9 cellular contexts compared by ENCODE assay signal in the genomic region with DNA sequence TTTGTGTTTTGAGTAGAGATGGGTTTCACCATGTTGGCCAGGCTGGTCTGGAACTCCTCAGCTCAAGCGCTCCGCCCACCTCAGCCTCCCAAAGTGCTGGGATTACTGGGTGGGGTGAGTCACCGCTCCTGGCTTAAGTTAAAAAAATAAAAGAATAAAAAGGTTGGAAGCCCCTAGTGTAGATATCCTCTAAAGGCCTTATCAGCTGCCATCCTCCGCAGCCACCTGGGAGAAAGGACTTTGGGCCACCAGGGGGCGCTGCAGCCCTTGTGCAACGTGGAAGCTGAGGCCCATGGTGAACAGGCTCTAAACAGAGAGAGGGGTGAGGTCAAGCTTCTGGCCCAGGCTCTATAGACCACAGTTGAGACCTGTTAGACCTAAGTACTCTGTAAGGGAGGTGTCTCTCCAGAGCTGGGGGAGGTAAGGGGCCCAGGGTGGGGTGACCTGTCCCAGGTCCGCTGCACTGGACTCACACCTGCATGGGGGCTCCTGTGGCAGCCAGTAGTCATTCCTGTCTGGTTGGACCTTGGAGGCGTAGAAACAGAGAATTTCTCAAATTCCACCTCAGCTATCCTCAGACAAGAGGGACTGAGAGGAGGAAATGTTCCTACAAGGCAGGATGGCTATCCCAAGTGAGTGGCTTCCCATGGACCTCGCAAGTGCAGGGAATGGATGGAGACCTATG. TPM values are rescaled to one million over a fixed set of nuclear protein-coding genes. Genes with fewer than 3 reads are reported as not detected.
A peak's percentile ranks its signal among the peaks of the same experiment; 100 is the strongest.
DNase-seq lines count a peak whose midpoint lies in the region; ATAC-seq and TF ChIP-seq lines count a peak whose summit lies in the region.
"Had no signal": no experiment of that assay in that cellular context is flagged by ENCODE, and none has a peak within 500 bp of the region (broad histone marks: within the 10 kb centered on the region; RNA-seq: fewer than 3 reads in every experiment).

No MANE protein-coding gene starts in this region.

- CTCF ChIA-PET in AG04450 (lab: Charles Lee): interaction anchor here (0.6 to 4.8 kb wide), 30 partner anchors 10 to 298 kb away, joined by 3 to 37 read pairs (median 6); a partner anchor contains a TSS

- H3K4me3 ChIP-seq in AG04450 (ENCODE audit: low read depth, low read length) (no peak overlapping the region), cardiac fibroblast (replicated peaks in 1 of 2; ENCODE audit: low read depth in 2 of 2, low read length in 2 of 2) (no peak overlapping the region)
- H3K4me3 ChIP-seq: skin epidermis had no signal

- ATAC-seq in activated CD4-positive, CD25-positive, alpha-beta regulatory T cell treated with anti-CD3 and anti-CD28 coated beads, Interleukin-2, amount 50 U/mL, for 24 hours: peak; percentile 73 to 81
- no peak for ATAC-seq in HG02981 (IDR thresholded peaks at IDR 0.05; ENCODE audit: unreplicated experiment)

- no peak overlapping the region for H3K27ac ChIP-seq in AG04450 (ENCODE audit: low read depth, low read length)
- H3K27ac ChIP-seq: skin epidermis had no signal

- H3K9me3 ChIP-seq in AG04450 (ENCODE audit: control insufficient read depth, insufficient read depth, low read length): no peaks in the 10 kb centered on the region

- no peaks in the 10 kb centered on the region for H3K27me3 ChIP-seq in AG04450 (ENCODE audit: control insufficient read depth, insufficient read depth, low read length)

- DNase-seq in AG04450 (ENCODE audit: low read depth, low spot score) (peak; percentile 62), GOT3 (lab: John Stamatoyannopoulos, UW) (peak; percentile 16), NCI-H226 (peak; percentile 82), cardiac fibroblast (ENCODE audit: low read depth in 2 of 2) (peak; percentile 80 to 84), kidney glomerular epithelial cell (lab: John Stamatoyannopoulos, UW) (peak; percentile 47)
- peak; percentile 82 to 91 for DNase-seq in stimulated activated CD4-positive, alpha-beta T cell treated with anti-CD3 and anti-CD28 coated beads, Interleukin-1b, Interleukin-23, amount 100 ng/mL, for 4 hours (ENCODE audit: low read depth in 2 of 2)

- peak; percentile 88 for TF ChIP-seq CTCF in AG04450 (IDR thresholded peaks at IDR 0.05; ENCODE audit: low read depth, low read length)
- TF ChIP-seq CTCF in cardiac fibroblast (IDR thresholded peaks at IDR 0.05; ENCODE audit: low read depth, low read length): peak; percentile 95

- POLR2A ChIA-PET in AG04450 (lab: Yijun Ruan, JAX): interaction anchor here (0.6 to 1.5 kb wide), 3 partner anchors 8 to 15 kb away, joined by 3 to 5 read pairs (median 3); a partner anchor contains a TSS

RNA-seq across cellular contexts. Expression of a gene that starts 14.0 kb away (rescaled TPM):
- polyA plus RNA-seq in AG04450 (2011; rRNA removed): 25.6 and 26.2 TPM in 2 replicates
- polyA minus RNA-seq in AG04450 (2011; rRNA and poly(A)+ RNA removed): 46.9 and 47.4 TPM in 2 replicates

RNA-seq across cellular contexts. Expression of a gene that starts 18.1 kb away (rescaled TPM):
- 9.9 and 10.2 TPM in 2 replicates for polyA plus RNA-seq in AG04450 (2011; rRNA removed)
- 10.4 and 13.4 TPM in 2 replicates for polyA minus RNA-seq in AG04450 (2011; rRNA and poly(A)+ RNA removed)

RNA-seq across cellular contexts. Expression of a gene that starts 45.8 kb away (rescaled TPM):
- 57.2 and 65.1 TPM in 2 replicates for polyA plus RNA-seq in AG04450 (2011; rRNA removed)
- polyA minus RNA-seq in AG04450 (2011; rRNA and poly(A)+ RNA removed): 78.2 and 79.2 TPM in 2 replicates

Comparison
In these comparisons a context has a peak if more than half of its experiments do, and no peak if none do; other contexts are left out.
1. DNase-seq: peak in every context shown above with its lines; median percentile 86 in stimulated activated CD4-positive, alpha-beta T cell treated with anti-CD3 and anti-CD28 coated beads, Interleukin-1b, Interleukin-23, amount 100 ng/mL, for 4 hours; 82 in NCI-H226; 82 in cardiac fibroblast; 62 in AG04450; 47 in kidney glomerular epithelial cell; 16 in GOT3.